ENCODE assay signal across 28 cellular contexts in the genomic region with DNA sequence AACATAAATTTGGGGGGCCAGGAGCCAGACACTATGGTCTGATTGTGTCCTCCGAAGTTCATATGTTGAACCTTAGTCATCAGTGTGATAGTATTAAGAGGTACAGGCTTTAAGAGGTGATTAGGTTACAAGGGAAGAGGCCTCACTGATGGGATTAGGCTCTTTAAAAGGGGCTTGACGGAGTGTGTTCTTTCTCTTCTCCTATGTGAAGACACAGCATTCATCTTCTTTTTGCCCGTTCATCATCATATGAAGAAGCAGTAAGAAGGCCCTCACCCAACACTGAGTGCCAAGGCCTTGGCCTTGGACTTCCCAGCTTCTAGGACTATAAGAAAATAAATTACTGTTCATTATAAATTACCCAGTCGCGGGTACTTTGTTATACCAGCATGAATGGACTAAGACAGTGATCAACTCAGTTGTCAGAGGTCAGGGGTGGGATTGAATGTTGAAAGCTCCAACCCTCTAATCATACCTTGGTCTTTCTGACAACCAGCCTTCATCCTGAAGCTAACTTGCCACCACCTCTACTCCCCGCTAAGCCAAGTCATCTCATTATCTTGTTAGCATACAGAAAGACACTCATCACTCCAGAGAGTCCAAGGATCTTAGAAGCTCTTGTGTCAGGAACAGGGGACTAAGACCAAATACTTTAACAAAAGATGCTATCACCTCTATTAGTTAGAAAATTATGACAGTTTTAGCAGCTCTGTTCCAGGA.
A peak's percentile ranks its signal among the peaks of the same experiment; 100 is the strongest.
DNase-seq lines count a peak whose midpoint lies in the region; FAIRE-seq and TF ChIP-seq lines count a peak whose summit lies in the region.
"Had no signal": no experiment of that assay in that cellular context is flagged by ENCODE, and none has a peak within 500 bp of the region (broad histone marks: within the 10 kb centered on the region; RNA-seq: fewer than 3 reads in every experiment).

No MANE protein-coding gene starts in this region.

- no peaks in the 10 kb centered on the region for H3K9me1 ChIP-seq in endothelial cell of umbilical vein (replicated peaks; ENCODE audit: control insufficient read depth, extremely low read depth, insufficient read depth, low read length)

- H3K4me2 ChIP-seq in PC-9 (no peak overlapping the region), endothelial cell of umbilical vein (ENCODE audit: insufficient read depth, low read length) (no peak overlapping the region)

- CTCF ChIA-PET in PC-9 (lab: Charles Lee) = no interaction called here
- CTCF ChIA-PET in endothelial cell of umbilical vein (lab: Charles Lee) = interaction anchor here (1.3 to 3.8 kb wide), 5 partner anchors 29 to 422 kb away, joined by 4 to 12 read pairs (median 6); no protein-coding TSS in a partner anchor

- DNase-seq in ELR (ENCODE audit: low read depth) (peak; percentile 59), PC-9 (no peak), endothelial cell of umbilical vein (ENCODE audit: low read depth, low spot score) (peak; percentile 15), SKM-1 treated with dmso at 0.1 percent for 144 hours (lab: John Stamatoyannopoulos, UW; ENCODE audit: unreplicated experiment) (no peak), medulla oblongata (ENCODE audit: extremely low spot score) (no peak), progenitor cell of endocrine pancreas (ENCODE audit: low spot score, unreplicated experiment) (no peak)
- no peak for DNase-seq in stimulated activated CD8-positive, alpha-beta memory T cell treated with anti-CD3 and anti-CD28 coated beads, Interleukin-4, amount 100 ng/mL, for 48 hours
- DNase-seq: activated CD4-positive, alpha-beta T cell treated with anti-CD3 and anti-CD28 coated beads, Interleukin-2, amount 10 ng/mL, durations not matched to agents 7 days and 5 days; activated effector memory CD4-positive, alpha-beta T cell treated with anti-CD3 and anti-CD28 coated beads, Interleukin-2, amount 50 U/mL, for 16 hours; effector memory CD4-positive, alpha-beta T cell; left ventricle myocardium superior; MG63; NCI-H1417; NCI-H2081 treated with DMSO at 0.1 percent for 48 hours; NCI-H510A; Peyer's patch; posterior cingulate gyrus; stomach; transverse colon had no signal

- TF ChIP-seq CTCF in PC-9 (conservative IDR thresholded peaks at IDR 0.05) = no peak
- no peak for TF ChIP-seq CTCF in endothelial cell of umbilical vein (IDR thresholded peaks at IDR 0.05; ENCODE audit: extremely low read depth in 1 of 2, insufficient read depth in 1 of 2, low read depth in 1 of 2, low read length in 2 of 2)
- no peak for TF ChIP-seq CTCF in progenitor cell of endocrine pancreas (IDR thresholded peaks at IDR 0.05; ENCODE audit: unreplicated experiment)

- H3K79me2 ChIP-seq in ACC112 (ENCODE audit: control insufficient read depth, insufficient read depth, low read length, unreplicated experiment) = peaks cover 12% of the 10 kb centered on the region
- 0 out of 2 replicates have a peak, but pooled peaks cover 4% of the 10 kb centered on the region for H3K79me2 ChIP-seq in PC-9 (ENCODE audit: low read depth)
- H3K79me2 ChIP-seq in endothelial cell of umbilical vein (ENCODE audit: control insufficient read depth, insufficient read depth, low read length) = peaks cover 21% of the 10 kb centered on the region

- H3K4me3 ChIP-seq in ACC112 (ENCODE audit: low read depth, low read length) = no peak overlapping the region
- no peak overlapping the region for H3K4me3 ChIP-seq in PC-9
- no peak overlapping the region for H3K4me3 ChIP-seq in endothelial cell of umbilical vein (replicated peaks in 1 of 3; ENCODE audit: insufficient read depth in 1 of 3, low read depth in 1 of 3, low read length in 3 of 3)
- H3K4me3 ChIP-seq: esophagus muscularis mucosa, HAP-1, MG63, Peyer's patch, stomach, transverse colon had no signal

- H3K4me1 Mint-ChIP-seq in progenitor cell of endocrine pancreas (ENCODE audit: low read depth) = no peaks in the 10 kb centered on the region
- H3K4me1 Mint-ChIP-seq: neural crest cell had no signal

- intact Hi-C loops in PC-9 (cut with micrococcal nuclease; ENCODE audit: unreplicated experiment) (no loop called here), endothelial cell of umbilical vein (cut with micrococcal nuclease) (loop anchor here (2.0 kb wide), 1 partner anchor 27 kb away; no protein-coding TSS in a partner anchor)

- FAIRE-seq in endothelial cell of umbilical vein (lab: Jason Lieb, UNC) = no peak
- FAIRE-seq: colon, D721Med, islet of Langerhans had no signal

- no peaks in the 10 kb centered on the region for H3K27me3 Mint-ChIP-seq in progenitor cell of endocrine pancreas
- H3K27me3 Mint-ChIP-seq: activated CD4-positive, alpha-beta T cell treated with anti-CD3 and anti-CD28 coated beads, Interleukin-2, amount 10 ng/mL, durations not matched to agents 7 days and 5 days had no signal

- H2AFZ ChIP-seq in ACC112 (ENCODE audit: low read length, unreplicated experiment) (no peak overlapping the region), PC-9 (no peak overlapping the region), endothelial cell of umbilical vein (ENCODE audit: low read depth, low read length) (no peak overlapping the region)

- H3K9me2 ChIP-seq in PC-9 (ENCODE audit: insufficient read depth) = no peaks in the 10 kb centered on the region

- no peaks in the 10 kb centered on the region; the same call in 1 of the 2 replicates for H4K20me1 ChIP-seq in PC-9 (ENCODE audit: insufficient read depth)
- no peaks in the 10 kb centered on the region for H4K20me1 ChIP-seq in endothelial cell of umbilical vein (replicated peaks; ENCODE audit: control insufficient read depth, extremely low read depth, insufficient read depth, low read length)

- no peak overlapping the region for H3K4me3 Mint-ChIP-seq in progenitor cell of endocrine pancreas (ENCODE audit: low read depth)
- H3K4me3 Mint-ChIP-seq: activated CD4-positive, alpha-beta T cell treated with anti-CD3 and anti-CD28 coated beads, Interleukin-2, amount 10 ng/mL, durations not matched to agents 7 days and 5 days; CD14-positive monocyte; IgD-negative memory B cell; neural crest cell had no signal

- POLR2A ChIA-PET in PC-9 (lab: Charles Lee; ENCODE audit: unreplicated experiment) = no interaction called here
- POLR2A ChIA-PET in endothelial cell of umbilical vein (lab: Charles Lee) = no interaction called here

- peaks cover 27% of the 10 kb centered on the region for H3F3A ChIP-seq in PC-9 (ENCODE audit: insufficient read depth, low read depth)

- dilution Hi-C loops in endothelial cell of umbilical vein (cut with MboI; ENCODE audit: extremely low pct_ligation_motif_present, low sequenced_read_pairs) = no loop called here

- no peak overlapping the region for H3K27ac Mint-ChIP-seq in progenitor cell of endocrine pancreas
- H3K27ac Mint-ChIP-seq: activated CD4-positive, alpha-beta T cell treated with anti-CD3 and anti-CD28 coated beads, Interleukin-2, amount 10 ng/mL, durations not matched to agents 7 days and 5 days; IgD-negative memory B cell had no signal

- no TSS peak for BruUV-seq in PC-9 (replicated peaks; lab: Mats Ljungman, UMichigan)
- BruUV-seq in endothelial cell of umbilical vein (replicated peaks; lab: Mats Ljungman, UMichigan) = no TSS peak

- peak overlapping the region; percentile 52 for H3K27ac ChIP-seq in ACC112 (ENCODE audit: low read depth, low read length)
- peak overlapping the region; percentile 23; the same call in 1 of the 2 replicates for H3K27ac ChIP-seq in PC-9
- no peak overlapping the region for H3K27ac ChIP-seq in endothelial cell of umbilical vein (ENCODE audit: insufficient read depth, low read depth, low read length)
- H3K27ac ChIP-seq: esophagus muscularis mucosa, Peyer's patch, stomach, transverse colon had no signal

- H3K36me3 ChIP-seq in ACC112 (ENCODE audit: insufficient read depth, low read length) (peaks cover 39% of the 10 kb centered on the region), PC-9 (ENCODE audit: low read depth) (peaks cover 11% of the 10 kb centered on the region; the same call in 1 of the 2 replicates), endothelial cell of umbilical vein (ENCODE audit: control insufficient read depth in 2 of 2, extremely low read depth in 1 of 2, insufficient read depth in 2 of 2, low read length in 2 of 2) (peaks cover 5 to 15% of the 10 kb centered on the region in 2 experiments)
- H3K36me3 ChIP-seq: transverse colon had no signal

- H3K9ac ChIP-seq in endothelial cell of umbilical vein (replicated peaks; ENCODE audit: extremely low read depth, insufficient read depth, low read length) = no peak overlapping the region

- H3K4me1 ChIP-seq in ACC112 (ENCODE audit: control insufficient read depth, insufficient read depth, low read length, unreplicated experiment) = peaks cover 21% of the 10 kb centered on the region
- no peaks in the 10 kb centered on the region for H3K4me1 ChIP-seq in PC-9 (replicated peaks; ENCODE audit: insufficient read depth)
- H3K4me1 ChIP-seq in endothelial cell of umbilical vein (ENCODE audit: control insufficient read depth, extremely low read depth, insufficient read depth, low read length) = peaks cover 8% of the 10 kb centered on the region
- H3K4me1 ChIP-seq: Peyer's patch, transverse colon had no signal

- no peak for TF ChIP-seq POLR2A in endothelial cell of umbilical vein (IDR thresholded peaks at IDR 0.05; ENCODE audit: low read depth, low read length)

- peaks cover 8% of the 10 kb centered on the region for H3K36me3 Mint-ChIP-seq in progenitor cell of endocrine pancreas (ENCODE audit: insufficient read depth)
- H3K36me3 Mint-ChIP-seq: IgD-negative memory B cell had no signal

- H3K9me3 Mint-ChIP-seq in progenitor cell of endocrine pancreas (ENCODE audit: low read depth) = peaks cover 12% of the 10 kb centered on the region
- H3K9me3 Mint-ChIP-seq: activated CD4-positive, alpha-beta T cell treated with anti-CD3 and anti-CD28 coated beads, Interleukin-2, amount 10 ng/mL, durations not matched to agents 7 days and 5 days; IgD-negative memory B cell had no signal

- H3K9me3 ChIP-seq in PC-9 (ENCODE audit: insufficient read depth, low read depth) (no peaks in the 10 kb centered on the region), endothelial cell of umbilical vein (replicated peaks; ENCODE audit: control insufficient read depth, insufficient read depth, low read length) (no peaks in the 10 kb centered on the region)
- H3K9me3 ChIP-seq: esophagus muscularis mucosa, HAP-1, MG63, Peyer's patch, stomach, transverse colon had no signal

- H3K27me3 ChIP-seq in ACC112 (ENCODE audit: insufficient read depth, low read length) (no peaks in the 10 kb centered on the region), PC-9 (ENCODE audit: insufficient read depth, low read depth) (no peaks in the 10 kb centered on the region), endothelial cell of umbilical vein (ENCODE audit: control insufficient read depth in 2 of 2, insufficient read depth in 2 of 2, low read length in 2 of 2) (no peaks in the 10 kb centered on the region)
- H3K27me3 ChIP-seq: esophagus muscularis mucosa, MG63, Peyer's patch, transverse colon had no signal

TF ChIP-seq in endothelial cell of umbilical vein, 7 proteins besides CTCF, POLR2A, EP300 and RAD21 (continues in another document):
- TF ChIP-seq EZH2 (IDR thresholded peaks at IDR 0.05; ENCODE audit: borderline replicate concordance, low read depth, low read length, severe bottlenecking) (no peak), FOS (IDR thresholded peaks at IDR 0.05; ENCODE audit: borderline replicate concordance, insufficient read depth, low read length) (no peak), POLR2AphosphoS5 (IDR thresholded peaks at IDR 0.05; ENCODE audit: insufficient read depth, low read depth, low read length) (no peak)

Comparison
In these comparisons a context has a peak if more than half of its experiments do, and no peak if none do; other contexts are left out.
1. DNase-seq: peak in ELR (single experiment) and endothelial cell of umbilical vein (single experiment); none in PC-9 (0 of 2), SKM-1 treated with dmso at 0.1 percent for 144 hours (single experiment), medulla oblongata (single experiment), progenitor cell of endocrine pancreas (single experiment) and stimulated activated CD8-positive, alpha-beta memory T cell treated with anti-CD3 and anti-CD28 coated beads, Interleukin-4, amount 100 ng/mL, for 48 hours (single experiment).